ENCODE assay signal across 16 cellular contexts in the genomic region with DNA sequence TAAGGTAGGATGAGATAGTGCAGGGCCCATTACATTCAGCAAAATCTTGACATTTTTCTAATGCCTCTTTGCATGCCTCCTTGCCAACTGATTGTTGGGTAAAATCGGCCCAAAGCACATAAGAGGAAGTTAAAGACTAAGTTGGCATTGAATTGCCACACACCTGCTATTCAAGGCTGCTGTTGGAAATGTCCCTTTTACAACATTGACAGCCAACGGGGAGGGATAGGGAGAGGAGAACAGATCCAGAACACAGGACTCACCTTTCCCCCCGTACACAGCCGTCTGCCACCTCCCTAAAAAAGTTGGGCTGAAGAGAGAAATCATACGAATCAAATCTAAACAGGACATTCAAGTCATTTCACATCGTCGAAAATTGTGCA. TPM values are rescaled to one million over a fixed set of nuclear protein-coding genes. Genes with fewer than 3 reads are reported as not detected.
DNase-seq lines count a peak whose midpoint lies in the region; ATAC-seq and FAIRE-seq lines count a peak whose summit lies in the region.
"Had no signal": no experiment of that assay in that cellular context is flagged by ENCODE, and none has a peak within 500 bp of the region (broad histone marks: within the 10 kb centered on the region; RNA-seq: fewer than 3 reads in every experiment).

No MANE protein-coding gene starts in this region.

- H3K9me3 Mint-ChIP-seq in activated naive CD8-positive, alpha-beta T cell (ENCODE audit: low read depth), result no peaks in the 10 kb centered on the region
- H3K9me3 Mint-ChIP-seq in activated naive CD8-positive, alpha-beta T cell treated with anti-CD3 and anti-CD28 coated beads, Interleukin-2, amount 50 U/mL, for 24 hours, result no peaks in the 10 kb centered on the region
- H3K9me3 Mint-ChIP-seq in activated T-helper 2 cell treated with anti-CD3 and anti-CD28 coated beads, Interferon-gamma antibody, Interleukin-2, Interleukin-4, amounts not matched to agents 10 μg/mL and 5 μg/mL and 100 μg/mL, durations not matched to agents 14 hours and 24 hours and 36 hours, result no peaks in the 10 kb centered on the region
- peaks cover 0 to 2% of the 10 kb centered on the region in 2 donors for H3K9me3 Mint-ChIP-seq in stimulated activated naive B cell treated with anti-CD40 and anti-IgM and Interleukin-4, amounts not matched to agents 10 μg/mL and 1 μg/mL and 100 μg/mL, for 72 hours

- H3K36me3 Mint-ChIP-seq in activated naive CD8-positive, alpha-beta T cell, result no peaks in the 10 kb centered on the region
- H3K36me3 Mint-ChIP-seq in activated naive CD8-positive, alpha-beta T cell treated with anti-CD3 and anti-CD28 coated beads, Interleukin-2, amount 50 U/mL, for 24 hours (ENCODE audit: low read depth), result no peaks in the 10 kb centered on the region
- no peaks in the 10 kb centered on the region for H3K36me3 Mint-ChIP-seq in activated T-helper 2 cell treated with anti-CD3 and anti-CD28 coated beads, Interferon-gamma antibody, Interleukin-2, Interleukin-4, amounts not matched to agents 10 μg/mL and 5 μg/mL and 100 μg/mL, durations not matched to agents 14 hours and 24 hours and 36 hours (ENCODE audit: low read depth)
- H3K36me3 Mint-ChIP-seq in stimulated activated naive B cell treated with anti-CD40 and anti-IgM and Interleukin-4, amounts not matched to agents 10 μg/mL and 1 μg/mL and 100 μg/mL, for 72 hours, result no peaks in the 10 kb centered on the region

- peaks cover 39% of the 10 kb centered on the region for H3K27me3 Mint-ChIP-seq in activated naive CD8-positive, alpha-beta T cell
- H3K27me3 Mint-ChIP-seq in activated naive CD8-positive, alpha-beta T cell treated with anti-CD3 and anti-CD28 coated beads, Interleukin-2, amount 50 U/mL, for 24 hours, result peaks cover 53% of the 10 kb centered on the region
- peaks cover 52% of the 10 kb centered on the region for H3K27me3 Mint-ChIP-seq in activated T-helper 2 cell treated with anti-CD3 and anti-CD28 coated beads, Interferon-gamma antibody, Interleukin-2, Interleukin-4, amounts not matched to agents 10 μg/mL and 5 μg/mL and 100 μg/mL, durations not matched to agents 14 hours and 24 hours and 36 hours (ENCODE audit: low read depth)
- peaks cover 38 to 47% of the 10 kb centered on the region in 2 donors for H3K27me3 Mint-ChIP-seq in stimulated activated naive B cell treated with anti-CD40 and anti-IgM and Interleukin-4, amounts not matched to agents 10 μg/mL and 1 μg/mL and 100 μg/mL, for 72 hours

- DNase-seq in activated naive CD8-positive, alpha-beta T cell treated with anti-CD3 and anti-CD28 coated beads, Interleukin-2, amount 50 U/mL, for 24 hours, result no peak
- DNase-seq in activated T-helper 2 cell treated with anti-CD3 and anti-CD28 coated beads, Interferon-gamma antibody, Interleukin-2, Interleukin-4, amounts not matched to agents 10 μg/mL and 5 μg/mL and 100 μg/mL, durations not matched to agents 14 hours and 24 hours and 36 hours (ENCODE audit: low spot score), result no peak
- DNase-seq in stimulated activated naive B cell treated with anti-CD40 and anti-IgM and Interleukin-4, amounts not matched to agents 10 μg/mL and 1 μg/mL and 100 μg/mL, for 72 hours, result no peak
- DNase-seq in RCC 7860 (ENCODE audit: low spot score) (no peak), dermis blood vessel endothelial cell (no peak)
- DNase-seq: central memory CD4-positive, alpha-beta T cell; DND-41; NCI-H1436 treated with DMSO at 0.1 percent for 48 hours; NCI-H748 treated with DMSO at 0.1 percent for 48 hours had no signal

- FAIRE-seq in RCC 7860 (lab: Jason Lieb, UNC), result no peak
- FAIRE-seq: GM19239 had no signal

- no peaks in the 10 kb centered on the region for H3K9me3 ChIP-seq in iPS-20b (ENCODE audit: insufficient read depth, low read depth, low read length)
- H3K9me3 ChIP-seq: ovary had no signal

- no peak for ATAC-seq in activated naive CD8-positive, alpha-beta T cell treated with anti-CD3 and anti-CD28 coated beads, Interleukin-2, amount 50 U/mL, for 24 hours
- no peak for ATAC-seq in stimulated activated naive B cell treated with anti-CD40 and anti-IgM and Interleukin-4, amounts not matched to agents 10 μg/mL and 1 μg/mL and 100 μg/mL, for 72 hours (replicated peaks)
- ATAC-seq in HG02870 (IDR thresholded peaks at IDR 0.05; ENCODE audit: unreplicated experiment), result no peak

- peak overlapping the region; percentile 64 for H3K4me3 Mint-ChIP-seq in activated naive CD8-positive, alpha-beta T cell
- no peak overlapping the region for H3K4me3 Mint-ChIP-seq in activated naive CD8-positive, alpha-beta T cell treated with anti-CD3 and anti-CD28 coated beads, Interleukin-2, amount 50 U/mL, for 24 hours
- peak overlapping the region; percentile 49 for H3K4me3 Mint-ChIP-seq in activated T-helper 2 cell treated with anti-CD3 and anti-CD28 coated beads, Interferon-gamma antibody, Interleukin-2, Interleukin-4, amounts not matched to agents 10 μg/mL and 5 μg/mL and 100 μg/mL, durations not matched to agents 14 hours and 24 hours and 36 hours (ENCODE audit: low read depth)
- peak overlapping the region; percentile 31 to 48 for H3K4me3 Mint-ChIP-seq in stimulated activated naive B cell treated with anti-CD40 and anti-IgM and Interleukin-4, amounts not matched to agents 10 μg/mL and 1 μg/mL and 100 μg/mL, for 72 hours

- no peak overlapping the region for H3K27ac Mint-ChIP-seq in activated naive CD8-positive, alpha-beta T cell
- no peak overlapping the region for H3K27ac Mint-ChIP-seq in activated naive CD8-positive, alpha-beta T cell treated with anti-CD3 and anti-CD28 coated beads, Interleukin-2, amount 50 U/mL, for 24 hours
- H3K27ac Mint-ChIP-seq in activated T-helper 2 cell treated with anti-CD3 and anti-CD28 coated beads, Interferon-gamma antibody, Interleukin-2, Interleukin-4, amounts not matched to agents 10 μg/mL and 5 μg/mL and 100 μg/mL, durations not matched to agents 14 hours and 24 hours and 36 hours, result no peak overlapping the region
- H3K27ac Mint-ChIP-seq in stimulated activated naive B cell treated with anti-CD40 and anti-IgM and Interleukin-4, amounts not matched to agents 10 μg/mL and 1 μg/mL and 100 μg/mL, for 72 hours, result no peak overlapping the region

- peak overlapping the region; percentile 71 for H3K4me3 ChIP-seq in iPS-20b (ENCODE audit: low read length)
- H3K4me3 ChIP-seq: ovary had no signal

- H3K36me3 ChIP-seq in iPS-20b (ENCODE audit: insufficient read depth, low read depth, low read length), result no peaks in the 10 kb centered on the region
- H3K36me3 ChIP-seq: ovary had no signal

- intact Hi-C loops in activated T-helper 2 cell treated with anti-CD3 and anti-CD28 coated beads, Interferon-gamma antibody, Interleukin-2, Interleukin-4, amounts not matched to agents 10 μg/mL and 5 μg/mL and 100 μg/mL, durations not matched to agents 14 hours and 24 hours and 36 hours (cut with micrococcal nuclease), result no loop called here

- H3K4me1 Mint-ChIP-seq in activated naive CD8-positive, alpha-beta T cell (ENCODE audit: low read depth), result peaks cover 11% of the 10 kb centered on the region
- H3K4me1 Mint-ChIP-seq in activated naive CD8-positive, alpha-beta T cell treated with anti-CD3 and anti-CD28 coated beads, Interleukin-2, amount 50 U/mL, for 24 hours, result peaks cover 4% of the 10 kb centered on the region
- H3K4me1 Mint-ChIP-seq in activated T-helper 2 cell treated with anti-CD3 and anti-CD28 coated beads, Interferon-gamma antibody, Interleukin-2, Interleukin-4, amounts not matched to agents 10 μg/mL and 5 μg/mL and 100 μg/mL, durations not matched to agents 14 hours and 24 hours and 36 hours (ENCODE audit: low read depth), result peaks cover 3% of the 10 kb centered on the region
- peaks cover 5 to 6% of the 10 kb centered on the region in 2 donors for H3K4me1 Mint-ChIP-seq in stimulated activated naive B cell treated with anti-CD40 and anti-IgM and Interleukin-4, amounts not matched to agents 10 μg/mL and 1 μg/mL and 100 μg/mL, for 72 hours

- H3K9ac ChIP-seq in iPS-20b (ENCODE audit: low read depth, low read length), result no peak overlapping the region

- H3K4me1 ChIP-seq in iPS-20b (ENCODE audit: insufficient read depth, low read length), result peaks cover 7% of the 10 kb centered on the region; the same call in 1 of the 2 replicates

- H3K27me3 ChIP-seq in iPS-20b (ENCODE audit: insufficient read depth, low read length), result peaks cover 55% of the 10 kb centered on the region
- H3K27me3 ChIP-seq: ovary had no signal

- H3K27ac ChIP-seq in iPS-20b (ENCODE audit: low read length), result no peak overlapping the region
- H3K27ac ChIP-seq: ovary had no signal

RNA-seq across cellular contexts. Expression of a gene that starts 0.7 kb away (rescaled TPM):
- total RNA-seq in activated T-helper 2 cell treated with anti-CD3 and anti-CD28 coated beads, Interferon-gamma antibody, Interleukin-2, Interleukin-4, amounts not matched to agents 10 μg/mL and 5 μg/mL and 100 μg/mL, durations not matched to agents 14 hours and 24 hours and 36 hours, result not detected in 2 replicates
- not detected in 2 replicates for total RNA-seq in dermis blood vessel endothelial cell
- total RNA-seq: H4, ovary, SK-MEL-5 had no signal

RNA-seq across cellular contexts. Expression of a gene that starts 26.1 kb away (rescaled TPM):
- 29.3 and 32.0 TPM in 2 replicates for total RNA-seq in activated T-helper 2 cell treated with anti-CD3 and anti-CD28 coated beads, Interferon-gamma antibody, Interleukin-2, Interleukin-4, amounts not matched to agents 10 μg/mL and 5 μg/mL and 100 μg/mL, durations not matched to agents 14 hours and 24 hours and 36 hours
- total RNA-seq in dermis blood vessel endothelial cell, result 13.7 and 19.6 TPM in 2 replicates
